1 cellular context compared by ENCODE assay signal in the genomic region with DNA sequence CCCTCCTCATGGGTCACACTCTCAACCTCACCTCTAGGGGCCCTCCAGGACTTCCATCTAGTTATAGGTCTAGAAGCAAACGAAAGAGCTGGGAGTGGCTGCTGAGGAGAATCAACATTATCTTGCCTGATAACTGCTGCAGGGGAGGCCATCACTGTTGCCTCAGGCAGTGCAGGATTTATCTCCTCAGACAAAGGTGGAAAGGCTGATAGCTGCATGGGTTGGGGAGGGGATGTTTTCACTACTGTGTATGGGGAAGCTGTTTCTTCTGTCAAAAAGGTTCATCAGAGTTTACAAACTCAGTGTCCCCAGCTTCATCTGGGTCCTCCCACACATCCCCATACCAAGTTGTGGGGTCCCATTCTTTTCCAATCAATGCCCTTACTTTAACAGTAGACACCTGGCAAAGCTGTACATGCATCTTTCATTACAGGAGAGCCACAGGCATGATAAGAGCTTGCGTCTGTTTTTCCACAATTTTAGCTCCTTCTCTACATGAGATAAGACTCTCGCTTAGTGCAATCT.
TF ChIP-seq lines count a peak whose summit lies in the region.

No MANE protein-coding gene starts in this region.

TF ChIP-seq in K562, 482 proteins besides CTCF, POLR2A, EP300 and RAD21 (continued from another document and continues in another):
- TF ChIP-seq, protein P1, sequence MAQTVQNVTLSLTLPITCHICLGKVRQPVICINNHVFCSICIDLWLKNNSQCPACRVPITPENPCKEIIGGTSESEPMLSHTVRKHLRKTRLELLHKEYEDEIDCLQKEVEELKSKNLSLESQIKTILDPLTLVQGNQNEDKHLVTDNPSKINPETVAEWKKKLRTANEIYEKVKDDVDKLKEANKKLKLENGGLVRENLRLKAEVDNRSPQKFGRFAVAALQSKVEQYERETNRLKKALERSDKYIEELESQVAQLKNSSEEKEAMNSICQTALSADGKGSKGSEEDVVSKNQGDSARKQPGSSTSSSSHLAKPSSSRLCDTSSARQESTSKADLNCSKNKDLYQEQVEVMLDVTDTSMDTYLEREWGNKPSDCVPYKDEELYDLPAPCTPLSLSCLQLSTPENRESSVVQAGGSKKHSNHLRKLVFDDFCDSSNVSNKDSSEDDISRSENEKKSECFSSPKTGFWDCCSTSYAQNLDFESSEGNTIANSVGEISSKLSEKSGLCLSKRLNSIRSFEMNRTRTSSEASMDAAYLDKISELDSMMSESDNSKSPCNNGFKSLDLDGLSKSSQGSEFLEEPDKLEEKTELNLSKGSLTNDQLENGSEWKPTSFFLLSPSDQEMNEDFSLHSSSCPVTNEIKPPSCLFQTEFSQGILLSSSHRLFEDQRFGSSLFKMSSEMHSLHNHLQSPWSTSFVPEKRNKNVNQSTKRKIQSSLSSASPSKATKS (CRISPR knock-in tag; IDR thresholded peaks at IDR 0.05): no peak
- peak; percentile 97 for TF ChIP-seq NCOR1 (IDR thresholded peaks at IDR 0.05)
- TF ChIP-seq CBX3 (IDR thresholded peaks at IDR 0.05; ENCODE audit: borderline replicate concordance in 1 of 2, low read length in 2 of 2): peak in 1 of 2 experiments; percentile 71; a peak in 1 of 3 replicates
- TF ChIP-seq HSF4 (CRISPR knock-in tag; IDR thresholded peaks at IDR 0.05; ENCODE audit: borderline replicate concordance): no peak
- no peak for TF ChIP-seq HOXB6 (CRISPR knock-in tag; IDR thresholded peaks at IDR 0.05; ENCODE audit: borderline replicate concordance)
- TF ChIP-seq, protein P2, sequence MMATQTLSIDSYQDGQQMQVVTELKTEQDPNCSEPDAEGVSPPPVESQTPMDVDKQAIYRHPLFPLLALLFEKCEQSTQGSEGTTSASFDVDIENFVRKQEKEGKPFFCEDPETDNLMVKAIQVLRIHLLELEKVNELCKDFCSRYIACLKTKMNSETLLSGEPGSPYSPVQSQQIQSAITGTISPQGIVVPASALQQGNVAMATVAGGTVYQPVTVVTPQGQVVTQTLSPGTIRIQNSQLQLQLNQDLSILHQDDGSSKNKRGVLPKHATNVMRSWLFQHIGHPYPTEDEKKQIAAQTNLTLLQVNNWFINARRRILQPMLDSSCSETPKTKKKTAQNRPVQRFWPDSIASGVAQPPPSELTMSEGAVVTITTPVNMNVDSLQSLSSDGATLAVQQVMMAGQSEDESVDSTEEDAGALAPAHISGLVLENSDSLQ (IDR thresholded peaks at IDR 0.05): peak; percentile 65
- no peak for TF ChIP-seq STAT5B (CRISPR knock-in tag; IDR thresholded peaks at IDR 0.05)
- peak; percentile 95 for TF ChIP-seq MECOM (CRISPR knock-in tag; IDR thresholded peaks at IDR 0.05)
- TF ChIP-seq, protein P3, sequence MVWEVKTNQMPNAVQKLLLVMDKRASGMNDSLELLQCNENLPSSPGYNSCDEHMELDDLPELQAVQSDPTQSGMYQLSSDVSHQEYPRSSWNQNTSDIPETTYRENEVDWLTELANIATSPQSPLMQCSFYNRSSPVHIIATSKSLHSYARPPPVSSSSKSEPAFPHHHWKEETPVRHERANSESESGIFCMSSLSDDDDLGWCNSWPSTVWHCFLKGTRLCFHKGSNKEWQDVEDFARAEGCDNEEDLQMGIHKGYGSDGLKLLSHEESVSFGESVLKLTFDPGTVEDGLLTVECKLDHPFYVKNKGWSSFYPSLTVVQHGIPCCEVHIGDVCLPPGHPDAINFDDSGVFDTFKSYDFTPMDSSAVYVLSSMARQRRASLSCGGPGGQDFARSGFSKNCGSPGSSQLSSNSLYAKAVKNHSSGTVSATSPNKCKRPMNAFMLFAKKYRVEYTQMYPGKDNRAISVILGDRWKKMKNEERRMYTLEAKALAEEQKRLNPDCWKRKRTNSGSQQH (CRISPR knock-in tag; IDR thresholded peaks at IDR 0.05): no peak
- no peak for TF ChIP-seq PHF21A (IDR thresholded peaks at IDR 0.05; ENCODE audit: borderline replicate concordance, low read depth)
- no peak for TF ChIP-seq PHB (CRISPR knock-in tag; IDR thresholded peaks at IDR 0.05)
- no peak; the same call in 1 of the 2 replicates for TF ChIP-seq MYBL2 (IDR thresholded peaks at IDR 0.05; ENCODE audit: low read depth)
- TF ChIP-seq MYBL2 (CRISPR knock-in tag; IDR thresholded peaks at IDR 0.05; ENCODE audit: borderline replicate concordance): no peak
- peak; percentile 60; the same call in 1 of the 2 replicates for TF ChIP-seq LEF1 (IDR thresholded peaks at IDR 0.05)
- TF ChIP-seq SMARCE1 (IDR thresholded peaks at IDR 0.05): peak; percentile 95
- TF ChIP-seq DIDO1 (tag; IDR thresholded peaks at IDR 0.05; ENCODE audit: low read depth): no peak
- peak; percentile 74 for TF ChIP-seq FOSL1 (tag; conservative IDR thresholded peaks at IDR 0.05)
- no peak for TF ChIP-seq ZNF143 (CRISPR knock-in tag; IDR thresholded peaks at IDR 0.05)
- no peak for TF ChIP-seq GTF2E2 (tag; IDR thresholded peaks at IDR 0.05)
- peak; percentile 42; the same call in 1 of the 2 replicates for TF ChIP-seq CREB1 (IDR thresholded peaks at IDR 0.05)
- TF ChIP-seq CREB1 (CRISPR knock-in tag; IDR thresholded peaks at IDR 0.05): peak; percentile 37; the same call in 1 of the 2 replicates
- TF ChIP-seq ZNF561 (CRISPR knock-in tag; conservative IDR thresholded peaks at IDR 0.05): no peak
- TF ChIP-seq NR4A1 (CRISPR knock-in tag; IDR thresholded peaks at IDR 0.05): no peak
- TF ChIP-seq NR4A1 (tag; IDR thresholded peaks at IDR 0.05): peak; percentile 38; the same call in 1 of the 2 replicates
- TF ChIP-seq NR1H2 (CRISPR knock-in tag; IDR thresholded peaks at IDR 0.05): no peak
- no peak for TF ChIP-seq ZNF75A (CRISPR knock-in tag; IDR thresholded peaks at IDR 0.05)
- no peak for TF ChIP-seq ZFP30 (CRISPR knock-in tag; IDR thresholded peaks at IDR 0.05; ENCODE audit: borderline replicate concordance)
- no peak for TF ChIP-seq PHF20 (IDR thresholded peaks at IDR 0.05; ENCODE audit: partially characterized antibody)
- TF ChIP-seq DPF2 (IDR thresholded peaks at IDR 0.05): peak; percentile 97
- TF ChIP-seq, protein P4, sequence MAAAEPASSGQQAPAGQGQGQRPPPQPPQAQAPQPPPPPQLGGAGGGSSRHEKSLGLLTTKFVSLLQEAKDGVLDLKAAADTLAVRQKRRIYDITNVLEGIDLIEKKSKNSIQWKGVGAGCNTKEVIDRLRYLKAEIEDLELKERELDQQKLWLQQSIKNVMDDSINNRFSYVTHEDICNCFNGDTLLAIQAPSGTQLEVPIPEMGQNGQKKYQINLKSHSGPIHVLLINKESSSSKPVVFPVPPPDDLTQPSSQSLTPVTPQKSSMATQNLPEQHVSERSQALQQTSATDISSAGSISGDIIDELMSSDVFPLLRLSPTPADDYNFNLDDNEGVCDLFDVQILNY (CRISPR knock-in tag; IDR thresholded peaks at IDR 0.05): no peak
- TF ChIP-seq ZC3H11A (IDR thresholded peaks at IDR 0.05; ENCODE audit: low read depth, low read length): no peak
- TF ChIP-seq ZNF316 (IDR thresholded peaks at IDR 0.05): peak; percentile 37; the same call in 1 of the 2 replicates
- TF ChIP-seq ZNF384 (IDR thresholded peaks at IDR 0.05; ENCODE audit: low read depth, low read length): no peak
- TF ChIP-seq ZEB2 (IDR thresholded peaks at IDR 0.05): peak; percentile 96
- no peak for TF ChIP-seq ATF1 (CRISPR knock-in tag; IDR thresholded peaks at IDR 0.05)
- TF ChIP-seq ATF1 (tag; IDR thresholded peaks at IDR 0.05): peak; percentile 68
- no peak for TF ChIP-seq NFXL1 (CRISPR knock-in tag; IDR thresholded peaks at IDR 0.05)
- TF ChIP-seq FOXJ2 (tag; IDR thresholded peaks at IDR 0.05): no peak
- TF ChIP-seq SAFB (IDR thresholded peaks at IDR 0.05; ENCODE audit: borderline replicate concordance, low read depth, low read length): no peak
- TF ChIP-seq, protein P5, sequence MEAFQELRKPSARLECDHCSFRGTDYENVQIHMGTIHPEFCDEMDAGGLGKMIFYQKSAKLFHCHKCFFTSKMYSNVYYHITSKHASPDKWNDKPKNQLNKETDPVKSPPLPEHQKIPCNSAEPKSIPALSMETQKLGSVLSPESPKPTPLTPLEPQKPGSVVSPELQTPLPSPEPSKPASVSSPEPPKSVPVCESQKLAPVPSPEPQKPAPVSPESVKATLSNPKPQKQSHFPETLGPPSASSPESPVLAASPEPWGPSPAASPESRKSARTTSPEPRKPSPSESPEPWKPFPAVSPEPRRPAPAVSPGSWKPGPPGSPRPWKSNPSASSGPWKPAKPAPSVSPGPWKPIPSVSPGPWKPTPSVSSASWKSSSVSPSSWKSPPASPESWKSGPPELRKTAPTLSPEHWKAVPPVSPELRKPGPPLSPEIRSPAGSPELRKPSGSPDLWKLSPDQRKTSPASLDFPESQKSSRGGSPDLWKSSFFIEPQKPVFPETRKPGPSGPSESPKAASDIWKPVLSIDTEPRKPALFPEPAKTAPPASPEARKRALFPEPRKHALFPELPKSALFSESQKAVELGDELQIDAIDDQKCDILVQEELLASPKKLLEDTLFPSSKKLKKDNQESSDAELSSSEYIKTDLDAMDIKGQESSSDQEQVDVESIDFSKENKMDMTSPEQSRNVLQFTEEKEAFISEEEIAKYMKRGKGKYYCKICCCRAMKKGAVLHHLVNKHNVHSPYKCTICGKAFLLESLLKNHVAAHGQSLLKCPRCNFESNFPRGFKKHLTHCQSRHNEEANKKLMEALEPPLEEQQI (IDR thresholded peaks at IDR 0.05): peak; percentile 97
- peak; percentile 96 for TF ChIP-seq TEAD4 (IDR thresholded peaks at IDR 0.05; ENCODE audit: low read length)
- TF ChIP-seq TEAD4 (CRISPR knock-in tag; IDR thresholded peaks at IDR 0.05; ENCODE audit: borderline replicate concordance): no peak
- peak; percentile 91 for TF ChIP-seq FOXM1 (IDR thresholded peaks at IDR 0.05; ENCODE audit: low read depth)
- TF ChIP-seq FOXM1 (CRISPR knock-in tag; IDR thresholded peaks at IDR 0.05; ENCODE audit: low read depth): no peak
- TF ChIP-seq HNRNPL (IDR thresholded peaks at IDR 0.05; ENCODE audit: low read depth, low read length): no peak
- TF ChIP-seq POLR2AphosphoS5 (IDR thresholded peaks at IDR 0.05; ENCODE audit: control insufficient read depth, insufficient read depth, low read depth, low read length): peak; percentile 96
- TF ChIP-seq ZNF347 (CRISPR knock-in tag; IDR thresholded peaks at IDR 0.05; ENCODE audit: low read depth): no peak
- TF ChIP-seq ARNT (IDR thresholded peaks at IDR 0.05): peak; percentile 69 to 86; a peak in 3 of 4 replicates
- TF ChIP-seq TOE1 (IDR thresholded peaks at IDR 0.05; ENCODE audit: borderline replicate concordance): 0 out of 2 replicates have a peak, but pooled peaks have one; percentile 50
- TF ChIP-seq TOE1 (CRISPR knock-in tag; IDR thresholded peaks at IDR 0.05; ENCODE audit: borderline replicate concordance, low read depth): no peak
- no peak for TF ChIP-seq ZNF586 (CRISPR knock-in tag; conservative IDR thresholded peaks at IDR 0.05)
- no peak for TF ChIP-seq HNRNPK (IDR thresholded peaks at IDR 0.05; ENCODE audit: low read depth, low read length, poor library complexity, severe bottlenecking)
- TF ChIP-seq BCOR (IDR thresholded peaks at IDR 0.05): peak; percentile 54; the same call in 1 of the 2 replicates
- no peak for TF ChIP-seq NFE2L1 (tag; IDR thresholded peaks at IDR 0.05; ENCODE audit: borderline replicate concordance, low read depth)
- peak; percentile 63; the same call in 1 of the 2 replicates for TF ChIP-seq MBD2 (IDR thresholded peaks at IDR 0.05; ENCODE audit: borderline replicate concordance, low read depth)
- TF ChIP-seq, protein P6, sequence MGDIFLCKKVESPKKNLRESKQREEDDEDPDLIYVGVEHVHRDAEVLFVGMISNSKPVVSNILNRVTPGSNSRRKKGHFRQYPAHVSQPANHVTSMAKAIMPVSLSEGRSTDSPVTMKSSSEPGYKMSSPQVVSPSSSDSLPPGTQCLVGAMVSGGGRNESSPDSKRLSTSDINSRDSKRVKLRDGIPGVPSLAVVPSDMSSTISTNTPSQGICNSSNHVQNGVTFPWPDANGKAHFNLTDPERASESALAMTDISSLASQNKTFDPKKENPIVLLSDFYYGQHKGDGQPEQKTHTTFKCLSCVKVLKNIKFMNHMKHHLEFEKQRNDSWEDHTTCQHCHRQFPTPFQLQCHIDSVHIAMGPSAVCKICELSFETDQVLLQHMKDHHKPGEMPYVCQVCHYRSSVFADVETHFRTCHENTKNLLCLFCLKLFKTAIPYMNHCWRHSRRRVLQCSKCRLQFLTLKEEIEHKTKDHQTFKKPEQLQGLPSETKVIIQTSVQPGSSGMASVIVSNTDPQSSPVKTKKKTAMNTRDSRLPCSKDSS (IDR thresholded peaks at IDR 0.05; ENCODE audit: low read depth, partially characterized antibody): no peak
- no peak for TF ChIP-seq ARHGAP35 (IDR thresholded peaks at IDR 0.05; ENCODE audit: partially characterized antibody)
- TF ChIP-seq NFYB (IDR thresholded peaks at IDR 0.05; ENCODE audit: extremely low read depth, insufficient read length): no peak
- no peak for TF ChIP-seq CHD1 (IDR thresholded peaks at IDR 0.05; ENCODE audit: low read length)
- TF ChIP-seq NCOA1 (IDR thresholded peaks at IDR 0.05; ENCODE audit: low read depth): peak; percentile 81
- peak; percentile 80 for TF ChIP-seq CREM (IDR thresholded peaks at IDR 0.05; ENCODE audit: low read depth)
- TF ChIP-seq, protein P7, sequence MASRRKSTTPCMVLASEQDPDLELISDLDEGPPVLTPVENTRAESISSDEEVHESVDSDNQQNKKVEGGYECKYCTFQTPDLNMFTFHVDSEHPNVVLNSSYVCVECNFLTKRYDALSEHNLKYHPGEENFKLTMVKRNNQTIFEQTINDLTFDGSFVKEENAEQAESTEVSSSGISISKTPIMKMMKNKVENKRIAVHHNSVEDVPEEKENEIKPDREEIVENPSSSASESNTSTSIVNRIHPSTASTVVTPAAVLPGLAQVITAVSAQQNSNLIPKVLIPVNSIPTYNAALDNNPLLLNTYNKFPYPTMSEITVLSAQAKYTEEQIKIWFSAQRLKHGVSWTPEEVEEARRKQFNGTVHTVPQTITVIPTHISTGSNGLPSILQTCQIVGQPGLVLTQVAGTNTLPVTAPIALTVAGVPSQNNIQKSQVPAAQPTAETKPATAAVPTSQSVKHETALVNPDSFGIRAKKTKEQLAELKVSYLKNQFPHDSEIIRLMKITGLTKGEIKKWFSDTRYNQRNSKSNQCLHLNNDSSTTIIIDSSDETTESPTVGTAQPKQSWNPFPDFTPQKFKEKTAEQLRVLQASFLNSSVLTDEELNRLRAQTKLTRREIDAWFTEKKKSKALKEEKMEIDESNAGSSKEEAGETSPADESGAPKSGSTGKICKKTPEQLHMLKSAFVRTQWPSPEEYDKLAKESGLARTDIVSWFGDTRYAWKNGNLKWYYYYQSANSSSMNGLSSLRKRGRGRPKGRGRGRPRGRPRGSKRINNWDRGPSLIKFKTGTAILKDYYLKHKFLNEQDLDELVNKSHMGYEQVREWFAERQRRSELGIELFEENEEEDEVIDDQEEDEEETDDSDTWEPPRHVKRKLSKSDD (conservative IDR thresholded peaks at IDR 0.05; ENCODE audit: low read length): no peak
- TF ChIP-seq TCF7L2 (IDR thresholded peaks at IDR 0.05; ENCODE audit: low read depth, low read length): 0 out of 2 replicates have a peak, but pooled peaks have one; percentile 13
- no peak for TF ChIP-seq PHF8 (IDR thresholded peaks at IDR 0.05; ENCODE audit: borderline replicate concordance, low read length)
- no peak for TF ChIP-seq ZBTB1 (CRISPR knock-in tag; IDR thresholded peaks at IDR 0.05; ENCODE audit: borderline replicate concordance, low read depth)
- no peak for TF ChIP-seq STAG1 (CRISPR knock-in tag; IDR thresholded peaks at IDR 0.05; ENCODE audit: borderline replicate concordance)
- no peak for TF ChIP-seq ZNF165 (CRISPR knock-in tag; IDR thresholded peaks at IDR 0.05; ENCODE audit: borderline replicate concordance)
- no peak; the same call in 1 of the 2 replicates for TF ChIP-seq NFE2 (IDR thresholded peaks at IDR 0.05; ENCODE audit: low read depth)
